21 cellular contexts compared by ENCODE assay signal in the genomic region with DNA sequence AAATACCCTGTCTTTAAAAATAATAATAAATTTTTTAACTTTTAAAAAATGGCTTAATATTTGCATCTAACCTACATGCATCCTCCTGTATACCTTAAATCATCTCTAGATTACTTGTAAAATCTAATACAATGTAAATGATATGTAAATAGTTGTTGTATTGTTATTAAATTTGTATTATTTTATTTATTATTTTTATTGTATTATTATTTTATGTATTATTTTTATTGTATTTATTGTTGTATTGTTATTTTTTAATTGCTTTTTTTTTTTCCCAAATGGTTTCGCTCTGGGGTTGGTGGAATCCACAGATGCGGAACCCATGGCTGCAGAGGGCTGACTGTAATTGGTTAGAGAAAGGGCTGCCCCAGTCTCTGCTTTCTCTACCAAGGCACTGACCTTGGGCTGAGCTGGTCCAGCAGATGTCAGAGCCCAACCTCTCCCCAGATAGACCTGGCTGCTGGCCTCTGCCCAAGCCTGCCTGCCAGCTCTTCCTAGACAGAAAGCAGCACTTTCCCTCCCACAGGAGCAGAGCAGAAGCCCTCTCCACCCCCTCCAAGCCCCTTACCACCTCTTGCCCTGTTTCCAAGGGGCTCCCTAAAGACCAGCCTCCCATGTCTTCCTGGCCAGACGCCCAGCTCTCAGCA.
A peak's percentile ranks its signal among the peaks of the same experiment; 100 is the strongest.
DNase-seq lines count a peak whose midpoint lies in the region; ATAC-seq and TF ChIP-seq lines count a peak whose summit lies in the region.
"Had no signal": no experiment of that assay in that cellular context is flagged by ENCODE, and none has a peak within 500 bp of the region (broad histone marks: within the 10 kb centered on the region; RNA-seq: fewer than 3 reads in every experiment).

No MANE protein-coding gene starts in this region.

- H3K36me3 Mint-ChIP-seq in WTC11 = peaks cover 17% of the 10 kb centered on the region

- no peaks in the 10 kb centered on the region for H3F3A ChIP-seq in MM.1S (ENCODE audit: insufficient read depth, low read length)

- no peak overlapping the region for H3K4me2 ChIP-seq in MM.1S (ENCODE audit: low read depth, low read length)
- H3K4me2 ChIP-seq: A549; BLaER1 treated with 17β-estradiol and CSF1 and Interleukin-3, amounts not matched to agents 10 nM and 100 nM had no signal

- no peaks in the 10 kb centered on the region for H4K20me1 ChIP-seq in MM.1S (ENCODE audit: insufficient read depth, low read length)
- H4K20me1 ChIP-seq: BLaER1 treated with 17β-estradiol and CSF1 and Interleukin-3, amounts not matched to agents 10 nM and 100 nM had no signal

- no peak overlapping the region for H2AFZ ChIP-seq in MM.1S (ENCODE audit: low read length)

- H3K36me3 ChIP-seq in left ventricle myocardium inferior (no peaks in the 10 kb centered on the region), MM.1S (replicated peaks; ENCODE audit: insufficient read depth, low read length) (no peaks in the 10 kb centered on the region)
- H3K36me3 ChIP-seq: BLaER1 treated with 17β-estradiol and CSF1 and Interleukin-3, amounts not matched to agents 10 nM and 100 nM had no signal

- CTCF ChIA-PET in WTC11 (lab: Charles Lee) = interaction anchor here (1.7 kb wide), 1 partner anchor 100 kb away, joined by 3 read pairs; no protein-coding TSS in a partner anchor

- no peaks in the 10 kb centered on the region for H3K4me1 Mint-ChIP-seq in WTC11

- H3K4me3 ChIP-seq in left ventricle myocardium inferior (no peak overlapping the region), MM.1S (ENCODE audit: low read length) (no peak overlapping the region)
- H3K4me3 ChIP-seq: A549; BLaER1 treated with 17β-estradiol and CSF1 and Interleukin-3, amounts not matched to agents 10 nM and 100 nM had no signal

- no peaks in the 10 kb centered on the region for H3K79me2 ChIP-seq in MM.1S (ENCODE audit: low read length)

- H3K9me2 ChIP-seq in MM.1S (replicated peaks; ENCODE audit: insufficient read depth, low read length) = no peaks in the 10 kb centered on the region

- no peak for DNase-seq in Right ventricle myocardium inferior (ENCODE audit: missing footprints)
- DNase-seq in cardiac septum (ENCODE audit: low spot score) = no peak
- no peak for DNase-seq in WTC11 (ENCODE audit: low spot score)
- DNase-seq in left ventricle myocardium inferior = peak; percentile 29
- DNase-seq in MM.1S = no peak
- no peak for DNase-seq in activated T-cell treated with anti-CD3 and anti-CD28 coated beads, Interleukin-2, amount 50 U/mL, for 48 hours
- no peak for DNase-seq in DMS53 (lab: John Stamatoyannopoulos, UW)
- DNase-seq: DMS153; EL; HFFc6; KG1; NCI-H1048; NCI-H1436 treated with DMSO at 0.1 percent for 48 hours; NCI-H2081; NCI-H2227 treated with DMSO at 0.1 percent for 48 hours; NCI-H524; NK-92 treated with Interleukin-12 subunit alpha and Interleukin-12 subunit beta, amount 100 ng/mL, for 24 hours had no signal

- H3K27me3 ChIP-seq in left ventricle myocardium inferior (ENCODE audit: low read depth) = peaks cover 6% of the 10 kb centered on the region
- peaks cover 10% of the 10 kb centered on the region; the same call in 1 of the 2 replicates for H3K27me3 ChIP-seq in MM.1S (replicated peaks; ENCODE audit: insufficient read depth, low read length)
- H3K27me3 ChIP-seq: BLaER1 treated with 17β-estradiol and CSF1 and Interleukin-3, amounts not matched to agents 10 nM and 100 nM had no signal

- no peak overlapping the region for H3K4me3 Mint-ChIP-seq in WTC11
- H3K4me3 Mint-ChIP-seq: HFFc6 had no signal

- no peak overlapping the region for H3K27ac Mint-ChIP-seq in WTC11
- H3K27ac Mint-ChIP-seq: HFFc6 had no signal

- no peak for TF ChIP-seq CTCF in WTC11 (IDR thresholded peaks at IDR 0.05)
- no peak for TF ChIP-seq CTCF in left ventricle myocardium inferior (IDR thresholded peaks at IDR 0.05; ENCODE audit: borderline replicate concordance)
- no peak for TF ChIP-seq CTCF in MM.1S (IDR thresholded peaks at IDR 0.05; ENCODE audit: low read length)

- no peak overlapping the region for H3K27ac ChIP-seq in left ventricle myocardium inferior (replicated peaks)
- no peak overlapping the region for H3K27ac ChIP-seq in MM.1S (ENCODE audit: low read length)
- H3K27ac ChIP-seq: A549; BLaER1 treated with 17β-estradiol and CSF1 and Interleukin-3, amounts not matched to agents 10 nM and 100 nM had no signal

- intact Hi-C loops in Right ventricle myocardium inferior (cut with DNase I) = no loop called here
- intact Hi-C loops in cardiac septum (cut with DNase I) = no loop called here
- intact Hi-C loops in left ventricle myocardium inferior (cut with micrococcal nuclease) = no loop called here

- H3K9ac ChIP-seq in MM.1S (ENCODE audit: low read length) = no peak overlapping the region
- H3K9ac ChIP-seq: BLaER1 treated with 17β-estradiol and CSF1 and Interleukin-3, amounts not matched to agents 10 nM and 100 nM had no signal

- POLR2A ChIA-PET in WTC11 (lab: Charles Lee) = interaction anchor here (0.6 kb wide), 1 partner anchor 12 kb away, joined by 3 read pairs; no protein-coding TSS in a partner anchor

- peaks cover 21% of the 10 kb centered on the region for H3K27me3 Mint-ChIP-seq in WTC11 (ENCODE audit: low read depth)

- H3K9me3 ChIP-seq in left ventricle myocardium inferior (replicated peaks) = peaks cover 5% of the 10 kb centered on the region
- no peaks in the 10 kb centered on the region for H3K9me3 ChIP-seq in MM.1S (replicated peaks; ENCODE audit: insufficient read depth, low read length)

- peaks cover 46% of the 10 kb centered on the region for H3K9me3 Mint-ChIP-seq in WTC11

- H3K4me1 ChIP-seq in left ventricle myocardium inferior = no peaks in the 10 kb centered on the region
- H3K4me1 ChIP-seq in MM.1S (ENCODE audit: low read length) = no peaks in the 10 kb centered on the region
- H3K4me1 ChIP-seq: A549; BLaER1 treated with 17β-estradiol and CSF1 and Interleukin-3, amounts not matched to agents 10 nM and 100 nM had no signal

- ATAC-seq in Right ventricle myocardium inferior (peak; percentile 68), WTC11 (no peak), GM19328 (IDR thresholded peaks at IDR 0.05; ENCODE audit: unreplicated experiment) (no peak)
- ATAC-seq: A549, HepG2 had no signal

TF ChIP-seq in WTC11, 78 proteins besides CTCF, POLR2A, EP300 and RAD21:
- TF ChIP-seq ETV6 (CRISPR knock-in tag; IDR thresholded peaks at IDR 0.05) (no peak), HMGA2 (CRISPR knock-in tag; IDR thresholded peaks at IDR 0.05) (peak; percentile 96)
